16 cellular contexts compared by ENCODE assay signal in the genomic region with DNA sequence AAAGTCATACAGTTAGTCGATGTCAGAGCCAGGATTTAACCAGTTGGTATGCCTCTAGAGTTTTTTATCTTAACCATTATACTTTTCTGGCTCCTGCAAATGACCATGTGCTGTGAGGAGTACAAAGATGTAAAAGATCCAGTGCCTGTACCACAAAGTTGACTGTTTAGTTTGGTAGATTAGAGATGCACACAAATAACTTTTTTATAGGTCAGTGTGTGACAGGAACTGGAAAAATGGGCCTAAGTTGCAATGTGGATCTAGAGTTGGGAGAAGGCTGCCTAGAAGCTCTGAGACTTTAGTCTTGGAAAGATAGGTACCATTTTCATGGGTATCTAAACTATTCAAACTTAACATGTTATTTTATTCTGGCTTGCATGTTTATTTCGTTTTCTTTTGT.
"Had no signal": no experiment of that assay in that cellular context is flagged by ENCODE, and none has a peak within 500 bp of the region (broad histone marks: within the 10 kb centered on the region; RNA-seq: fewer than 3 reads in every experiment).

No MANE protein-coding gene starts in this region.

- H3K27me3 ChIP-seq: esophagus muscularis mucosa, gastroesophageal sphincter, neural progenitor cell had no signal

- H3K4me2 ChIP-seq: neural progenitor cell had no signal

- H3K9ac ChIP-seq: neural progenitor cell, parathyroid adenoma had no signal

- H3K4me3 ChIP-seq: esophagus muscularis mucosa, gastroesophageal sphincter, mucosa of descending colon, neural progenitor cell had no signal

- H2AFZ ChIP-seq: neural progenitor cell, parathyroid adenoma had no signal

- H3K4me1 ChIP-seq: esophagus muscularis mucosa, gastroesophageal sphincter, neural progenitor cell had no signal

- H3K9me3 ChIP-seq: esophagus muscularis mucosa, gastroesophageal sphincter, mucosa of descending colon had no signal

- H3K27ac ChIP-seq: epithelial cell of prostate, esophagus muscularis mucosa, gastroesophageal sphincter, neural progenitor cell, parathyroid adenoma had no signal

- ATAC-seq: effector memory CD8-positive, alpha-beta T cell; gastroesophageal sphincter; left lobe of liver; natural killer cell treated with Interleukin-12 subunit alpha and Interleukin-12 subunit beta and Interleukin-15 and Interleukin-18, amount 100 ng/mL, for 72 hours had no signal

- H3K36me3 ChIP-seq: esophagus muscularis mucosa, gastroesophageal sphincter, neural progenitor cell had no signal

- DNase-seq: effector memory CD8-positive, alpha-beta T cell; glutamatergic neuron; islet precursor cell; mucosa of descending colon; nucleus accumbens; stimulated activated CD4-positive, alpha-beta T cell treated with anti-CD3 and anti-CD28 coated beads, Interleukin-12 subunit alpha, Interleukin-12 subunit beta, amount 100 ng/mL, for 4 hours; stimulated activated CD4-positive, alpha-beta T cell treated with anti-CD3 and anti-CD28 coated beads, Interleukin-2, amount 100 ng/mL, for 48 hours; stimulated activated naive CD4-positive, alpha-beta T cell treated with Interleukin-2 at 50 U/mL for 16 hours; trophoblast cell had no signal
